ENCODE assay signal across 9 cellular contexts in the genomic region with DNA sequence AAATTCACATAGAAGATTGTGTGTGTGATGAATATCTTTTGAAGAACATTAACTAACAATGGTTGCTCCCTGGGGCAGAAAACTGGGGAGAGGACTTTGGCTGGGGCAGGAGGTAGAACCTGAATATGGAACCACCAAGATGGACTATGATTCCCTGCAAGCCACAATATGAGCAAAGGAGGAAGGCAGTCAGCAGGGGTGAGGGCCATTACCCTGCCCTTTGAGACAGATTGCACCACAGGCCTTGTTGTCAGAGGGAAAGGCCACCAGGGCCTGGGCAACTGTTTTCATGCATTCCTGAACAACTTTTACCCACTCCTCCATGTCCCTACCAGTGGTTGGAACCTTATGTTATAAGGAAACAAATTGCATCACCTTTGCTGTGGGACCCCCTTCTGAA.
"Had no signal": no experiment of that assay in that cellular context is flagged by ENCODE, and none has a peak within 500 bp of the region (broad histone marks: within the 10 kb centered on the region; RNA-seq: fewer than 3 reads in every experiment).

No MANE protein-coding gene starts in this region.

- H3K9ac ChIP-seq: GM23248 had no signal

- H3K4me1 ChIP-seq: HAP-1 had no signal

- H3K36me3 Mint-ChIP-seq: IgD-negative memory B cell had no signal

- H3K4me1 Mint-ChIP-seq: IgD-negative memory B cell had no signal

- H3K4me3 ChIP-seq: GM23248, HAP-1 had no signal

- H3K27ac Mint-ChIP-seq: HFFc6, IgD-negative memory B cell had no signal

- DNase-seq: GM23248, GOT3, H7, HFFc6, KBM-7 had no signal

- ATAC-seq: HCT116 had no signal

- H3K27ac ChIP-seq: GM23248, HL-60 had no signal

- H3K9me3 ChIP-seq: HAP-1 had no signal

- H3K4me3 Mint-ChIP-seq: HFFc6, IgD-negative memory B cell had no signal

- H3K36me3 ChIP-seq: HAP-1 had no signal

- H3K27me3 Mint-ChIP-seq: IgD-negative memory B cell had no signal
